ENCODE assay signal across 9 cellular contexts in genomic region chr19:2291185-2291751, GRCh38. TPM values are rescaled to one million over a fixed set of nuclear protein-coding genes. Genes with fewer than 3 reads are reported as not detected.
A peak's percentile ranks its signal among the peaks of the same experiment; 100 is the strongest.
DNase-seq lines count a peak whose midpoint lies in the region; TF ChIP-seq lines count a peak whose summit lies in the region.
"Had no signal": no experiment of that assay in that cellular context is flagged by ENCODE, and none has a peak within 500 bp of the region (broad histone marks: within the 10 kb centered on the region; RNA-seq: fewer than 3 reads in every experiment).

No MANE protein-coding gene starts in this region.

- H3K4me3 ChIP-seq in fibroblast of lung (replicated peaks in 1 of 4; ENCODE audit: control extremely low read depth in 1 of 4, insufficient read depth in 1 of 4, low read depth in 3 of 4, low read length in 4 of 4) (no peak overlapping the region), skeletal muscle satellite cell (ENCODE audit: low read length) (no peak overlapping the region)

- H3K4me2 ChIP-seq in fibroblast of lung (ENCODE audit: extremely low read depth, insufficient read depth, low read length) (peak overlapping the region; percentile 25), skeletal muscle satellite cell (ENCODE audit: low read length) (peak overlapping the region; percentile 1)

- DNase-seq in NCI-H146 (lab: John Stamatoyannopoulos, UW) (peak; percentile 75), NCI-H146 treated with DMSO at 0.1 percent for 48 hours (lab: John Stamatoyannopoulos, UW; ENCODE audit: unreplicated experiment) (no peak), NCI-H69 (lab: John Stamatoyannopoulos, UW) (peak; percentile 90), fibroblast of lung (ENCODE audit: low read depth in 2 of 2) (no peak), cortex of kidney (lab: John Stamatoyannopoulos, UW) (no peak), HFFc6 (no peak), EL (no peak)

- no peak overlapping the region for H3K27ac ChIP-seq in fibroblast of lung (ENCODE audit: insufficient read depth, low read length)

- no peaks in the 10 kb centered on the region for H3K9me3 Mint-ChIP-seq in HFFc6

- peaks cover 15% of the 10 kb centered on the region for H3K4me1 Mint-ChIP-seq in HFFc6 (ENCODE audit: low read depth)

- H3K79me2 ChIP-seq in fibroblast of lung (ENCODE audit: control insufficient read depth, insufficient read depth, low read length), result no peaks in the 10 kb centered on the region

- H3K4me1 ChIP-seq in fibroblast of lung (ENCODE audit: control insufficient read depth, extremely low read depth, insufficient read depth, low read length) (peaks cover 4% of the 10 kb centered on the region), skeletal muscle satellite cell (ENCODE audit: control insufficient read depth, insufficient read depth, low read length) (peaks cover 24% of the 10 kb centered on the region)

- TF ChIP-seq CTCF in fibroblast of lung (conservative IDR thresholded peaks at IDR 0.05 in 1 of 2, IDR thresholded peaks at IDR 0.05 in 1 of 2; ENCODE audit: low read depth in 1 of 2, low read length in 2 of 2) (no peak), HFFc6 (IDR thresholded peaks at IDR 0.05) (no peak)

- H3K9ac ChIP-seq in fibroblast of lung (ENCODE audit: insufficient read depth, low read length) (no peak overlapping the region), skeletal muscle satellite cell (ENCODE audit: low read depth, low read length) (no peak overlapping the region)

- peaks cover 6% of the 10 kb centered on the region; the same call in 1 of the 2 replicates for H3K36me3 Mint-ChIP-seq in HFFc6 (ENCODE audit: low read depth)

- H3K36me3 ChIP-seq in fibroblast of lung (ENCODE audit: control insufficient read depth, insufficient read depth, low read length), result no peaks in the 10 kb centered on the region
- H3K36me3 ChIP-seq in skeletal muscle satellite cell (ENCODE audit: insufficient read depth, low read length), result no peaks in the 10 kb centered on the region

- no peak overlapping the region for H3K4me3 Mint-ChIP-seq in HFFc6

- no peaks in the 10 kb centered on the region for H3K9me3 ChIP-seq in fibroblast of lung (ENCODE audit: control insufficient read depth, insufficient read depth, low read depth, low read length)
- no peaks in the 10 kb centered on the region for H3K9me3 ChIP-seq in skeletal muscle satellite cell (replicated peaks; ENCODE audit: low read length)

- peaks cover 37% of the 10 kb centered on the region for H3K27me3 Mint-ChIP-seq in HFFc6 (ENCODE audit: insufficient read depth)

- no peak overlapping the region for H3K27ac Mint-ChIP-seq in HFFc6

- H2AFZ ChIP-seq in fibroblast of lung (ENCODE audit: low read length), result no peak overlapping the region

- H3K27me3 ChIP-seq in fibroblast of lung (ENCODE audit: control insufficient read depth, insufficient read depth, low read length), result peaks cover 36% of the 10 kb centered on the region
- peaks cover 42% of the 10 kb centered on the region for H3K27me3 ChIP-seq in skeletal muscle satellite cell (ENCODE audit: control insufficient read depth, insufficient read depth, low read length)

- no peaks in the 10 kb centered on the region for H4K20me1 ChIP-seq in fibroblast of lung (ENCODE audit: control insufficient read depth, extremely low read depth, insufficient read depth, low read length)

RNA-seq across cellular contexts. Expression of gene PEAK3, which starts 9.3 kb away (rescaled TPM):
- total RNA-seq in fibroblast of lung, result not detected in 2 replicates
- polyA plus RNA-seq in fibroblast of lung, result not detected in 2 replicates
- 0.06 and 0.08 TPM in 2 replicates for polyA plus RNA-seq in fibroblast of lung (2012)
- not detected in 2 replicates for polyA minus RNA-seq in fibroblast of lung (ENCODE audit: low replicate concordance)
- not detected in 2 replicates for total RNA-seq in skeletal muscle satellite cell (2012; rRNA removed)
- total RNA-seq in HFFc6 (2021; fragmentation: NEBNext Ultra II Directional; extraction: Animal tissue kit (Norgen Biotek cat#: 25700)), result under 1 TPM; 0.07 to 0.53 (median 0.36) TPM

RNA-seq across cellular contexts. Expression of gene LINGO3, which starts 16.7 kb away (rescaled TPM):
- total RNA-seq in fibroblast of lung, result not detected in 2 replicates
- polyA plus RNA-seq in fibroblast of lung, result not detected in 2 replicates
- not detected in 2 replicates for polyA plus RNA-seq in fibroblast of lung (2012)
- polyA minus RNA-seq in fibroblast of lung (ENCODE audit: low replicate concordance), result not detected in 2 replicates
- total RNA-seq in skeletal muscle satellite cell (2012; rRNA removed), result under 0.01 TPM in 2 replicates
- total RNA-seq in HFFc6 (2021; fragmentation: NEBNext Ultra II Directional; extraction: Animal tissue kit (Norgen Biotek cat#: 25700)), result not detected
- total RNA-seq: A172 had no signal

RNA-seq across cellular contexts. Expression of gene JSRP1, which starts 35.1 kb away (rescaled TPM):
- not detected in 2 replicates for total RNA-seq in fibroblast of lung
- not detected in 2 replicates for polyA plus RNA-seq in fibroblast of lung
- 0.64 and 0.88 TPM in 2 replicates for polyA plus RNA-seq in fibroblast of lung (2012)
- polyA minus RNA-seq in fibroblast of lung (ENCODE audit: low replicate concordance), result not detected in 2 replicates
- 2.3 and 9.4 TPM in 2 replicates for total RNA-seq in skeletal muscle satellite cell (2012; rRNA removed)
- total RNA-seq in HFFc6 (2021; fragmentation: NEBNext Ultra II Directional; extraction: Animal tissue kit (Norgen Biotek cat#: 25700)), result under 1 TPM; 0.27 to 0.99 (median 0.72) TPM
- total RNA-seq: A172 had no signal

RNA-seq across cellular contexts. Expression of gene LSM7, which starts 37.1 kb away (rescaled TPM):
- 43.1 and 61.6 TPM in 2 replicates for total RNA-seq in fibroblast of lung
- polyA plus RNA-seq in fibroblast of lung, result 182 and 233 TPM in 2 replicates
- polyA plus RNA-seq in fibroblast of lung (2012), result 197 and 217 TPM in 2 replicates
- 8.1 and 34.4 TPM in 2 replicates for polyA minus RNA-seq in fibroblast of lung (ENCODE audit: low replicate concordance)
- total RNA-seq in skeletal muscle satellite cell (2012; rRNA removed), result 177 and 189 TPM in 2 replicates
- 100 to 1,000 TPM in 5 of 6 experiments, 10 to 100 TPM in 1; 92.1 to 137 (median 118) TPM for total RNA-seq in HFFc6 (2021; fragmentation: NEBNext Ultra II Directional; extraction: Animal tissue kit (Norgen Biotek cat#: 25700))

RNA-seq across cellular contexts. Expression of gene SPPL2B, which starts 37.2 kb away (rescaled TPM):
- total RNA-seq in fibroblast of lung, result 18.0 and 23.8 TPM in 2 replicates
- polyA plus RNA-seq in fibroblast of lung, result 10.7 and 16.0 TPM in 2 replicates
- polyA plus RNA-seq in fibroblast of lung (2012), result 24.0 and 29.0 TPM in 2 replicates
- 12.3 and 27.6 TPM in 2 replicates for polyA minus RNA-seq in fibroblast of lung (ENCODE audit: low replicate concordance)
- total RNA-seq in skeletal muscle satellite cell (2012; rRNA removed), result 20.8 and 25.6 TPM in 2 replicates
- total RNA-seq in HFFc6 (2021; fragmentation: NEBNext Ultra II Directional; extraction: Animal tissue kit (Norgen Biotek cat#: 25700)), result 10 to 100 TPM; 32.9 to 41.8 (median 33.9) TPM

Comparison
In these comparisons a context has a peak if more than half of its experiments do, and no peak if none do; other contexts are left out.
1. DNase-seq: peak in NCI-H146 (single experiment) and NCI-H69 (single experiment); none in NCI-H146 treated with DMSO at 0.1 percent for 48 hours (single experiment), fibroblast of lung (0 of 2), cortex of kidney (single experiment), HFFc6 (single experiment) and EL (single experiment).